In the genomic region with DNA sequence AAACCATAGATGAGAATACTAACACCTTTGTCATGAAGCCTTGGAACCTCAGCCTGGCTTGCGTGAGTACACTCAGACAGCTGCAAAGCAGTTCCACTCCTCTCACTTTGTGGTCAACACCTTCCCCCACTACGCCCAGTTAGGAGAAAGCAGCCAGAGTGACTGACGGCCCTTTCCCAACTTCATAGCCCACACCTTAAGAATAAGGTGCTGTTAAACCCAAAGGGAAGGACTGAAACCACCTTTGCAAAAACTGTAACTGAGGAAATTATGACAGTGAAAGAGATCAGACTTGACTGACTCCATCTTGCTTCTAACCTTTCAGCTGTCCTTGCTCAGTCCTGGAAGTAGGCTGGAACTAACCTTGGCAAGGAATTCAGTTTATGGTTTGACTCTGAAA, we compare ENCODE assay signal across 10 cellular contexts.
DNase-seq lines count a peak whose midpoint lies in the region; ATAC-seq lines count a peak whose summit lies in the region.
"Had no signal": no experiment of that assay in that cellular context is flagged by ENCODE, and none has a peak within 500 bp of the region (broad histone marks: within the 10 kb centered on the region; RNA-seq: fewer than 3 reads in every experiment).

No MANE protein-coding gene starts in this region.

- H3K4me3 Mint-ChIP-seq in activated naive CD4-positive, alpha-beta T cell treated with anti-CD3 and anti-CD28 coated beads, Interleukin-2, amount 50 U/mL, for 24 hours: peak overlapping the region; percentile 52
- H3K4me3 Mint-ChIP-seq in stimulated activated naive CD8-positive, alpha-beta T cell treated with anti-CD3 and anti-CD28 coated beads, Interleukin-15, Interleukin-2, amounts not matched to agents 100 ng/mL and 50 ng/mL, for 24 hours: peak overlapping the region; percentile 51
- H3K4me3 Mint-ChIP-seq: B cell had no signal

- peak; percentile 65 for ATAC-seq in HG03135 (IDR thresholded peaks at IDR 0.05; ENCODE audit: unreplicated experiment)

- H3K4me1 Mint-ChIP-seq in activated naive CD4-positive, alpha-beta T cell treated with anti-CD3 and anti-CD28 coated beads, Interleukin-2, amount 50 U/mL, for 24 hours: peaks cover 70% of the 10 kb centered on the region
- peaks cover 69% of the 10 kb centered on the region for H3K4me1 Mint-ChIP-seq in stimulated activated naive CD8-positive, alpha-beta T cell treated with anti-CD3 and anti-CD28 coated beads, Interleukin-15, Interleukin-2, amounts not matched to agents 100 ng/mL and 50 ng/mL, for 24 hours (ENCODE audit: low read depth)

- peak; percentile 48 to 57 (median 50) for DNase-seq in stimulated activated CD4-positive, alpha-beta T cell treated with anti-CD3 and anti-CD28 coated beads, Interleukin-12 subunit alpha, Interleukin-12 subunit beta, amount 100 ng/mL, for 48 hours (ENCODE audit: low read depth in 2 of 3, low spot score in 1 of 3)
- no peak for DNase-seq in stimulated activated CD4-positive, alpha-beta T cell treated with anti-CD3 and anti-CD28 coated beads, Interleukin-12 subunit alpha, Interleukin-12 subunit beta, amount 100 ng/mL, for 4 hours
- DNase-seq in retina (no peak), NCI-H1092 treated with DMSO at 0.1 percent for 48 hours (lab: John Stamatoyannopoulos, UW) (no peak), T1000 (lab: John Stamatoyannopoulos, UW) (no peak)
- DNase-seq: NCI-H1436 had no signal

- H3K9me3 Mint-ChIP-seq in activated naive CD4-positive, alpha-beta T cell treated with anti-CD3 and anti-CD28 coated beads, Interleukin-2, amount 50 U/mL, for 24 hours: peaks cover 5% of the 10 kb centered on the region
- H3K9me3 Mint-ChIP-seq in stimulated activated naive CD8-positive, alpha-beta T cell treated with anti-CD3 and anti-CD28 coated beads, Interleukin-15, Interleukin-2, amounts not matched to agents 100 ng/mL and 50 ng/mL, for 24 hours: peaks cover 13% of the 10 kb centered on the region

- H3K36me3 Mint-ChIP-seq in activated naive CD4-positive, alpha-beta T cell treated with anti-CD3 and anti-CD28 coated beads, Interleukin-2, amount 50 U/mL, for 24 hours: peaks cover 20% of the 10 kb centered on the region
- peaks cover 52% of the 10 kb centered on the region for H3K36me3 Mint-ChIP-seq in stimulated activated naive CD8-positive, alpha-beta T cell treated with anti-CD3 and anti-CD28 coated beads, Interleukin-15, Interleukin-2, amounts not matched to agents 100 ng/mL and 50 ng/mL, for 24 hours (ENCODE audit: low read depth)

- peak overlapping the region; percentile 85 for H3K27ac Mint-ChIP-seq in activated naive CD4-positive, alpha-beta T cell treated with anti-CD3 and anti-CD28 coated beads, Interleukin-2, amount 50 U/mL, for 24 hours
- peak overlapping the region; percentile 91 for H3K27ac Mint-ChIP-seq in stimulated activated naive CD8-positive, alpha-beta T cell treated with anti-CD3 and anti-CD28 coated beads, Interleukin-15, Interleukin-2, amounts not matched to agents 100 ng/mL and 50 ng/mL, for 24 hours
- H3K27ac Mint-ChIP-seq: B cell had no signal

- no peaks in the 10 kb centered on the region for H3K27me3 Mint-ChIP-seq in activated naive CD4-positive, alpha-beta T cell treated with anti-CD3 and anti-CD28 coated beads, Interleukin-2, amount 50 U/mL, for 24 hours
- no peaks in the 10 kb centered on the region for H3K27me3 Mint-ChIP-seq in stimulated activated naive CD8-positive, alpha-beta T cell treated with anti-CD3 and anti-CD28 coated beads, Interleukin-15, Interleukin-2, amounts not matched to agents 100 ng/mL and 50 ng/mL, for 24 hours
- H3K27me3 Mint-ChIP-seq: B cell had no signal

Comparison
In these comparisons a context has a peak if more than half of its experiments do, and no peak if none do; other contexts are left out.
1. DNase-seq: peak in stimulated activated CD4-positive, alpha-beta T cell treated with anti-CD3 and anti-CD28 coated beads, Interleukin-12 subunit alpha, Interleukin-12 subunit beta, amount 100 ng/mL, for 48 hours (3 of 3); none in stimulated activated CD4-positive, alpha-beta T cell treated with anti-CD3 and anti-CD28 coated beads, Interleukin-12 subunit alpha, Interleukin-12 subunit beta, amount 100 ng/mL, for 4 hours (single experiment), retina (single experiment), NCI-H1092 treated with DMSO at 0.1 percent for 48 hours (single experiment) and T1000 (single experiment).